In the genomic region with DNA sequence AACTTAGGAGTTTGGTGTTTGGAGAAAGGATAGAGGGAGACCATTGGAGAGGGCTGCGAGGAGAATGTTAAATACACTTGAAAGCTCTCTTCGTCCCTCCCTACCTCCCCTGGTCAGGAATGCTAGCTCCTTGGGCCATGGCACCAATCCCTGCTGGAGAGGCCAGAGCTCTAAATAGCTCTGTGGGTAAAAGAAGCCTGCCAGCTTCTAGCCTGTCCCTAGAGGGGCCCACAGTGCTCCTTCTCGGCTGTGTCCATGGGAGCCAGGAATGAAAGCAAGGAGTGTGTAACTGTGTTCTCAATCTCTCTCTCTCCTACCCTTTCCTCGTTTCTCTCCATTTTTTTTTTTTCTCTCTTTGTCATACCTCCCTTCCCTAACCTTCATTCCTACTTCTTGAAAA, we compare ENCODE assay signal across 17 cellular contexts. TPM values are rescaled to one million over a fixed set of nuclear protein-coding genes. Genes with fewer than 3 reads are reported as not detected.
DNase-seq lines count a peak whose midpoint lies in the region; ATAC-seq and TF ChIP-seq lines count a peak whose summit lies in the region.
"Had no signal": no experiment of that assay in that cellular context is flagged by ENCODE, and none has a peak within 500 bp of the region (broad histone marks: within the 10 kb centered on the region; RNA-seq: fewer than 3 reads in every experiment).

A gene with protein sequence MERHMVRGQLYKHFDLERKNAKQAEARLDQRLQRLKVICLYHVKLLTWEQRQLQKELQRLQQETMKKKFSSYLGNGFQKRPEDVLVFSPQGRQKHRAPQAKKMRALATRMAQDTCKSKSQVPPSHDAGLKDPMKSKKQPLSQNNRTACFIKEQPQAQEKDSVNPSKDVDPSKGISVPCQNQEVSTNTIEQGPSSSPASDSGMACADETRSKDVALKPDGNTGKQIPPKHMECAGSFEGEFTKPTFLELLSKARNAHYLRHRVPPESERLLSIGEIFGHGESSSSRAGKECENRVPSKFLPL (minus strand): TSS at position 75 of the 400 bp plus-strand sequence. CDS start 1,529 bp downstream, outside the sequence.

- H3K4me1 ChIP-seq in right atrium auricular region, result peaks cover 0 to 10% of the 10 kb centered on the region in 2 donors
- no peaks in the 10 kb centered on the region for H3K4me1 ChIP-seq in trophoblast cell (ENCODE audit: control insufficient read depth in 1 of 2, insufficient read depth in 2 of 2, low read length in 2 of 2)
- H3K4me1 ChIP-seq in naive thymus-derived CD4-positive, alpha-beta T cell (ENCODE audit: control insufficient read depth in 2 of 2, insufficient read depth in 2 of 2, low read length in 2 of 2), result no peaks in the 10 kb centered on the region
- H3K4me1 ChIP-seq: adrenal gland had no signal

- no peaks in the 10 kb centered on the region for H3K79me1 ChIP-seq in trophoblast cell (ENCODE audit: low read length)

- no peak within 1 kb of the TSS for H3K14ac ChIP-seq in trophoblast cell (ENCODE audit: low read length)

- H3K4me1 Mint-ChIP-seq in chondrocyte (ENCODE audit: low read depth) (peaks cover 63% of the 10 kb centered on the region), progenitor cell of endocrine pancreas (ENCODE audit: low read depth) (peaks cover 17% of the 10 kb centered on the region)
- no peaks in the 10 kb centered on the region for H3K4me1 Mint-ChIP-seq in naive thymus-derived CD4-positive, alpha-beta T cell

- ATAC-seq in GM21529 (IDR thresholded peaks at IDR 0.05; ENCODE audit: unreplicated experiment), result no peak
- ATAC-seq in naive thymus-derived CD4-positive, alpha-beta T cell, result no peak
- ATAC-seq: activated T-cell treated with anti-CD3 and anti-CD28 coated beads, Interleukin-2, amount 50 U/mL, for 72 hours had no signal

- H3K27me3 ChIP-seq in right atrium auricular region (no peaks in the 10 kb centered on the region), trophoblast cell (ENCODE audit: insufficient read depth, low read length) (no peaks in the 10 kb centered on the region)
- peaks cover 0 to 4% of the 10 kb centered on the region in 2 donors for H3K27me3 ChIP-seq in naive thymus-derived CD4-positive, alpha-beta T cell (ENCODE audit: control insufficient read depth in 2 of 2, insufficient read depth in 2 of 2, low read length in 2 of 2)
- H3K27me3 ChIP-seq: adrenal gland, gastrocnemius medialis had no signal

- DNase-seq in GM03348 (ENCODE audit: low spot score) (peak; percentile 13), chondrocyte (ENCODE audit: low spot score) (no peak), right atrium auricular region (ENCODE audit: low spot score) (no peak), progenitor cell of endocrine pancreas (ENCODE audit: low spot score, unreplicated experiment) (no peak), trophoblast cell (no peak)
- DNase-seq in activated effector memory CD4-positive, alpha-beta T cell treated with Interleukin-2 at 50 U/mL for 16 hours, result no peak
- no peak for DNase-seq in naive thymus-derived CD4-positive, alpha-beta T cell
- DNase-seq: activated CD4-positive, alpha-beta T cell treated with anti-CD3 and anti-CD28 coated beads for 48 hours; activated T-cell treated with anti-CD3 and anti-CD28 coated beads, Interleukin-2, amount 50 U/mL, for 72 hours; adrenal gland; gastrocnemius medialis; NCI-H1417; NCI-H446 treated with DMSO at 0.1 percent for 48 hours had no signal

- peak within 1 kb of the TSS; percentile 94 for H3K27ac Mint-ChIP-seq in chondrocyte (ENCODE audit: unreplicated experiment)
- H3K27ac Mint-ChIP-seq in progenitor cell of endocrine pancreas, result peak within 1 kb of the TSS; percentile 57
- no peak within 1 kb of the TSS for H3K27ac Mint-ChIP-seq in naive thymus-derived CD4-positive, alpha-beta T cell
- H3K27ac Mint-ChIP-seq: activated T-cell treated with anti-CD3 and anti-CD28 coated beads, Interleukin-2, amount 50 U/mL, for 72 hours; nephron; T-helper 2 cell treated with Interferon-gamma antibody and Interleukin-4, amounts not matched to agents 5 μg/mL and 100 μg/mL, for 36 hours had no signal

- POLR2A ChIA-PET in naive thymus-derived CD4-positive, alpha-beta T cell (lab: Charles Lee), result no interaction called here

- no peak within 1 kb of the TSS for H4K8ac ChIP-seq in trophoblast cell (ENCODE audit: low read depth, low read length)

- H3K36me3 Mint-ChIP-seq in chondrocyte (ENCODE audit: low read depth) (no peaks in the 10 kb centered on the region), progenitor cell of endocrine pancreas (ENCODE audit: insufficient read depth) (no peaks in the 10 kb centered on the region)
- H3K36me3 Mint-ChIP-seq in naive thymus-derived CD4-positive, alpha-beta T cell, result peaks cover 0 to 4% (median 0%) of the 10 kb centered on the region in 5 donors

- H4K12ac ChIP-seq in trophoblast cell (ENCODE audit: low read depth, low read length), result no peak within 1 kb of the TSS

- H3K18ac ChIP-seq in trophoblast cell (ENCODE audit: low read length), result no peak within 1 kb of the TSS

- CTCF ChIA-PET in naive thymus-derived CD4-positive, alpha-beta T cell (lab: Charles Lee), result interaction anchor here (2.4 kb wide), 1 partner anchor 455 kb away, joined by 6 read pairs; no protein-coding TSS in a partner anchor

- no peak within 1 kb of the TSS for H3K4me2 ChIP-seq in trophoblast cell (ENCODE audit: low read length)

- no peaks in the 10 kb centered on the region for H3K9me3 ChIP-seq in right atrium auricular region
- no peaks in the 10 kb centered on the region for H3K9me3 ChIP-seq in trophoblast cell (ENCODE audit: insufficient read depth, low read depth, low read length)
- no peaks in the 10 kb centered on the region for H3K9me3 ChIP-seq in naive thymus-derived CD4-positive, alpha-beta T cell (ENCODE audit: control insufficient read depth in 2 of 3, low read length in 3 of 3)
- H3K9me3 ChIP-seq: adrenal gland, gastrocnemius medialis had no signal

- H3K9me3 Mint-ChIP-seq in chondrocyte (ENCODE audit: low read depth) (no peaks in the 10 kb centered on the region), progenitor cell of endocrine pancreas (ENCODE audit: low read depth) (no peaks in the 10 kb centered on the region)
- H3K9me3 Mint-ChIP-seq in naive thymus-derived CD4-positive, alpha-beta T cell, result no peaks in the 10 kb centered on the region
- H3K9me3 Mint-ChIP-seq: activated T-cell treated with anti-CD3 and anti-CD28 coated beads, Interleukin-2, amount 50 U/mL, for 72 hours; T-helper 2 cell treated with Interferon-gamma antibody and Interleukin-4, amounts not matched to agents 5 μg/mL and 100 μg/mL, for 36 hours had no signal

- no peak within 1 kb of the TSS for H2BK120ac ChIP-seq in trophoblast cell (ENCODE audit: insufficient read depth, low read length, poor library complexity)

- H3K23ac ChIP-seq in trophoblast cell (ENCODE audit: low read length), result no peak within 1 kb of the TSS

- no peak within 1 kb of the TSS for H3K4me3 ChIP-seq in right atrium auricular region
- no peak within 1 kb of the TSS for H3K4me3 ChIP-seq in trophoblast cell (ENCODE audit: low read depth, low read length)
- H3K4me3 ChIP-seq in naive thymus-derived CD4-positive, alpha-beta T cell (ENCODE audit: low read length), result no peak within 1 kb of the TSS
- H3K4me3 ChIP-seq: adrenal gland, gastrocnemius medialis had no signal

- H2AFZ ChIP-seq in trophoblast cell (ENCODE audit: insufficient read depth, low read length, poor library complexity), result no peak within 1 kb of the TSS

- H3K9ac ChIP-seq in trophoblast cell (ENCODE audit: low read length), result no peak within 1 kb of the TSS

- H2AK5ac ChIP-seq in trophoblast cell (ENCODE audit: low read length), result no peak within 1 kb of the TSS

- 100% methylated on average over 1 of the region's 4 CpGs for WGBS in trophoblast cell (ENCODE audit: extremely low coverage, insufficient coverage, insufficient read length)

- H3K79me2 ChIP-seq in trophoblast cell (ENCODE audit: control insufficient read depth, insufficient read depth, low read length, poor library complexity), result no peaks in the 10 kb centered on the region

- no peak within 1 kb of the TSS for H3K4ac ChIP-seq in trophoblast cell (ENCODE audit: low read depth, low read length)

- H3K36me3 ChIP-seq in right atrium auricular region (no peaks in the 10 kb centered on the region), trophoblast cell (ENCODE audit: control insufficient read depth in 1 of 2, insufficient read depth in 2 of 2, low read length in 2 of 2) (no peaks in the 10 kb centered on the region)
- H3K36me3 ChIP-seq in naive thymus-derived CD4-positive, alpha-beta T cell (ENCODE audit: control insufficient read depth in 2 of 3, insufficient read depth in 3 of 3, low read length in 3 of 3), result no peaks in the 10 kb centered on the region
- H3K36me3 ChIP-seq: adrenal gland, gastrocnemius medialis had no signal

- H2BK12ac ChIP-seq in trophoblast cell (ENCODE audit: low read length), result no peak within 1 kb of the TSS

- H4K91ac ChIP-seq in trophoblast cell (ENCODE audit: low read depth, low read length), result no peak within 1 kb of the TSS

- peak within 1 kb of the TSS; percentile 33 for H3K4me3 Mint-ChIP-seq in chondrocyte (ENCODE audit: unreplicated experiment)
- no peak within 1 kb of the TSS for H3K4me3 Mint-ChIP-seq in progenitor cell of endocrine pancreas (ENCODE audit: low read depth)
- no peak within 1 kb of the TSS for H3K4me3 Mint-ChIP-seq in naive thymus-derived CD4-positive, alpha-beta T cell
- H3K4me3 Mint-ChIP-seq: activated T-cell treated with anti-CD3 and anti-CD28 coated beads, Interleukin-2, amount 50 U/mL, for 72 hours; nephron; T-helper 2 cell treated with Interferon-gamma antibody and Interleukin-4, amounts not matched to agents 5 μg/mL and 100 μg/mL, for 36 hours had no signal

- H3K27ac ChIP-seq in right atrium auricular region, result peak within 1 kb of the TSS; percentile 34 to 70
- no peak within 1 kb of the TSS for H3K27ac ChIP-seq in trophoblast cell (ENCODE audit: low read depth, low read length)
- no peak within 1 kb of the TSS for H3K27ac ChIP-seq in naive thymus-derived CD4-positive, alpha-beta T cell (ENCODE audit: low read depth, low read length)
- H3K27ac ChIP-seq: adrenal gland had no signal

- TF ChIP-seq CTCF in chondrocyte (IDR thresholded peaks at IDR 0.05) (peak; percentile 18), right atrium auricular region (IDR thresholded peaks at IDR 0.05) (no peak), progenitor cell of endocrine pancreas (IDR thresholded peaks at IDR 0.05; ENCODE audit: unreplicated experiment) (no peak)

- intact Hi-C loops in naive thymus-derived CD4-positive, alpha-beta T cell (cut with micrococcal nuclease), result no loop called here

- no peaks in the 10 kb centered on the region for H3K27me3 Mint-ChIP-seq in chondrocyte (ENCODE audit: low read depth)
- peaks cover 3% of the 10 kb centered on the region for H3K27me3 Mint-ChIP-seq in progenitor cell of endocrine pancreas
- H3K27me3 Mint-ChIP-seq in naive thymus-derived CD4-positive, alpha-beta T cell, result peaks cover 20 to 32% (median 28%) of the 10 kb centered on the region in 5 donors

- H2BK5ac ChIP-seq in trophoblast cell (ENCODE audit: low read depth, low read length, poor library complexity), result no peak within 1 kb of the TSS

RNA-seq across cellular contexts. Expression of the gene that starts here (rescaled TPM):
- total RNA-seq in chondrocyte (1.5 to 5.3 TPM (median 1.9 TPM) in 3 replicates), right atrium auricular region (under 1 TPM; 0.28 to 0.33 TPM), progenitor cell of endocrine pancreas (0.19 and 0.75 TPM in 2 replicates)
- polyA plus RNA-seq in trophoblast cell (2013), result not detected in 2 replicates
- total RNA-seq in naive thymus-derived CD4-positive, alpha-beta T cell, result not detected
- polyA plus RNA-seq in naive thymus-derived CD4-positive, alpha-beta T cell, result not detected
- total RNA-seq: activated T-cell treated with anti-CD3 and anti-CD28 coated beads, Interleukin-2, amount 50 U/mL, for 72 hours; adrenal gland; gastrocnemius medialis; kidney epithelial cell had no signal
- polyA plus RNA-seq: adrenal gland had no signal

Comparison
In these comparisons a context has a peak if more than half of its experiments do, and no peak if none do; other contexts are left out.
1. H3K27ac Mint-ChIP-seq: peak in chondrocyte (single experiment) and progenitor cell of endocrine pancreas (single experiment); none in naive thymus-derived CD4-positive, alpha-beta T cell (0 of 9).
2. H3K27ac ChIP-seq: peak in right atrium auricular region (2 of 2); none in trophoblast cell (single experiment) and naive thymus-derived CD4-positive, alpha-beta T cell (single experiment).